ENCODE assay signal across 5 cellular contexts in the genomic region with DNA sequence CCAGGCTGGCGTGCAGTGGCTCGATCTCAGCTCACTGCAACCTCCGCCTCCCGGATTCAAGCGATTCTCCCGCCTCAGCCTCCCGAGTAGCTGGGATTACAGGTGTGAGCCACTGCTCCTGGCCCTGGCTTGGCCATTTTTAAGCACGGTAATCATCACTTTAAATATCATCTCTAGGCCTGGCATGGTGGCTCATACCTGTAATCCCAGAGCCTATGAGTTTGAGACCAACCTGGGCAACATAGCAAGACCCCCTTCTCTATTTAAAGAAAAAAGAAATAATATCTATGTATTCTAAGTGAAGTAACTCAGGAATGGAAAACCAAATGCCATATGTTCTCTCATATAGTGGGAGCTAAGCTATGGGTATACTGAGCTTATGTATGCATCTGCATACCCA. TPM values are rescaled to one million over a fixed set of nuclear protein-coding genes. Genes with fewer than 3 reads are reported as not detected.
"Had no signal": no experiment of that assay in that cellular context is flagged by ENCODE, and none has a peak within 500 bp of the region (broad histone marks: within the 10 kb centered on the region; RNA-seq: fewer than 3 reads in every experiment).

No MANE protein-coding gene starts in this region.

RNA-seq across cellular contexts. Expression of a gene that starts 4.8 kb away (rescaled TPM):
- total RNA-seq: GM23248, H1, H4, H7, HFFc6 had no signal
- polyA plus RNA-seq: GM23248 had no signal
